ENCODE assay signal across 18 cellular contexts in genomic region chr9:83271665-83272071, GRCh38.
DNase-seq lines count a peak whose midpoint lies in the region; ATAC-seq and TF ChIP-seq lines count a peak whose summit lies in the region.
"Had no signal": no experiment of that assay in that cellular context is flagged by ENCODE, and none has a peak within 500 bp of the region (broad histone marks: within the 10 kb centered on the region; RNA-seq: fewer than 3 reads in every experiment).

No MANE protein-coding gene starts in this region.

- DNase-seq in cardiac muscle cell (ENCODE audit: low read depth in 1 of 2, low spot score in 1 of 2) (peak in 1 of 2 donors; percentile 57), Right ventricle myocardium inferior (ENCODE audit: missing footprints) (no peak), OCI-M2 (lab: John Stamatoyannopoulos, UW; ENCODE audit: unreplicated experiment) (peak; percentile 16), endodermal cell (no peak), right lobe of liver (no peak), SW480 (ENCODE audit: low spot score) (no peak)
- DNase-seq: Caco-2; CD4-positive, alpha-beta T cell; H9; KG1; NCI-H1417; NCI-H187 treated with DMSO at 0.1 percent for 48 hours; NCI-H446 treated with DMSO at 0.1 percent for 48 hours; NK-92 treated with Interleukin-12 subunit alpha and Interleukin-12 subunit beta, amount 100 ng/mL, for 24 hours; PC-3; RPMI8226 had no signal

- no peak overlapping the region for H3K4me3 Mint-ChIP-seq in endodermal cell
- H3K4me3 Mint-ChIP-seq: CD4-positive, alpha-beta T cell; H9 had no signal

- TF ChIP-seq CTCF in cardiac muscle cell (IDR thresholded peaks at IDR 0.05; ENCODE audit: low read depth, low read length): no peak
- TF ChIP-seq CTCF in endodermal cell (conservative IDR thresholded peaks at IDR 0.05): no peak
- no peak for TF ChIP-seq CTCF in right lobe of liver (IDR thresholded peaks at IDR 0.05)

- H3K4me1 Mint-ChIP-seq in endodermal cell: peaks cover 20% of the 10 kb centered on the region

- no peak for ATAC-seq in Right ventricle myocardium inferior
- peak; percentile 39 to 86 (median 71) for ATAC-seq in right lobe of liver
- no peak for ATAC-seq in HG03354 (IDR thresholded peaks at IDR 0.05; ENCODE audit: poor library complexity, severe bottlenecking, unreplicated experiment)
- no peak for ATAC-seq in HG02981 (IDR thresholded peaks at IDR 0.05; ENCODE audit: unreplicated experiment)
- ATAC-seq: PC-3 had no signal

- H3K9ac ChIP-seq in endodermal cell (ENCODE audit: extremely low read depth, low read length, poor library complexity, severe bottlenecking): no peak overlapping the region

- intact Hi-C loops in Right ventricle myocardium inferior (cut with DNase I) (no loop called here), right lobe of liver (cut with DNase I) (no loop called here)

- H3K9me3 Mint-ChIP-seq in endodermal cell: peaks cover 13% of the 10 kb centered on the region
- H3K9me3 Mint-ChIP-seq: CD4-positive, alpha-beta T cell had no signal

- H3K4me1 ChIP-seq in cardiac muscle cell (ENCODE audit: low read depth) (peaks cover 57% of the 10 kb centered on the region), endodermal cell (ENCODE audit: control insufficient read depth, insufficient read depth, low read length) (peaks cover 5% of the 10 kb centered on the region), right lobe of liver (no peaks in the 10 kb centered on the region)
- H3K4me1 ChIP-seq: Caco-2 had no signal

- peak overlapping the region; percentile 93 for H3K27ac ChIP-seq in cardiac muscle cell
- no peak overlapping the region for H3K27ac ChIP-seq in endodermal cell (ENCODE audit: low read depth, low read length)
- no peak overlapping the region for H3K27ac ChIP-seq in right lobe of liver

- no peaks in the 10 kb centered on the region for H3K9me3 ChIP-seq in cardiac muscle cell (ENCODE audit: low read depth)
- H3K9me3 ChIP-seq in endodermal cell (ENCODE audit: control insufficient read depth, low read length): peaks cover 7% of the 10 kb centered on the region
- no peaks in the 10 kb centered on the region for H3K9me3 ChIP-seq in right lobe of liver
- H3K9me3 ChIP-seq: Caco-2 had no signal

- H3K36me3 Mint-ChIP-seq in endodermal cell (ENCODE audit: low read depth): no peaks in the 10 kb centered on the region

- H3K27me3 Mint-ChIP-seq in endodermal cell (ENCODE audit: insufficient read depth): no peaks in the 10 kb centered on the region
- H3K27me3 Mint-ChIP-seq: CD4-positive, alpha-beta T cell had no signal

- no peak overlapping the region for H3K27ac Mint-ChIP-seq in endodermal cell
- H3K27ac Mint-ChIP-seq: CD4-positive, alpha-beta T cell; H9 had no signal

- no peak for TF ChIP-seq POLR2A in right lobe of liver (IDR thresholded peaks at IDR 0.05)

- no peaks in the 10 kb centered on the region for H3K36me3 ChIP-seq in cardiac muscle cell
- H3K36me3 ChIP-seq in endodermal cell (ENCODE audit: control insufficient read depth, insufficient read depth, low read length): no peaks in the 10 kb centered on the region
- no peaks in the 10 kb centered on the region for H3K36me3 ChIP-seq in right lobe of liver

- H3K4me3 ChIP-seq in cardiac muscle cell: no peak overlapping the region
- H3K4me3 ChIP-seq in endodermal cell (ENCODE audit: low read length): peak overlapping the region; percentile 40
- no peak overlapping the region for H3K4me3 ChIP-seq in right lobe of liver

- 88 to 92% methylated on average over 2 of the region's 2 CpGs for WGBS in endodermal cell (ENCODE audit: insufficient coverage in 1 of 2, insufficient read length in 1 of 2), 2 experiments
- WGBS in right lobe of liver (ENCODE audit: insufficient coverage, low coverage, low lambda C conversion rate, missing lambda C conversion rate): 59% methylated on average over 2 of the region's 2 CpGs

- no peaks in the 10 kb centered on the region for H3K27me3 ChIP-seq in cardiac muscle cell
- no peaks in the 10 kb centered on the region for H3K27me3 ChIP-seq in endodermal cell (ENCODE audit: control insufficient read depth, insufficient read depth, low read length, poor library complexity, severe bottlenecking)
- no peaks in the 10 kb centered on the region for H3K27me3 ChIP-seq in right lobe of liver

Comparison
In these comparisons a context has a peak if more than half of its experiments do, and no peak if none do; other contexts are left out.
1. ATAC-seq: peak in right lobe of liver (4 of 4); none in Right ventricle myocardium inferior (single experiment), HG03354 (single experiment) and HG02981 (single experiment).